Comparison of ENCODE assay signal across 14 cellular contexts in the genomic region with DNA sequence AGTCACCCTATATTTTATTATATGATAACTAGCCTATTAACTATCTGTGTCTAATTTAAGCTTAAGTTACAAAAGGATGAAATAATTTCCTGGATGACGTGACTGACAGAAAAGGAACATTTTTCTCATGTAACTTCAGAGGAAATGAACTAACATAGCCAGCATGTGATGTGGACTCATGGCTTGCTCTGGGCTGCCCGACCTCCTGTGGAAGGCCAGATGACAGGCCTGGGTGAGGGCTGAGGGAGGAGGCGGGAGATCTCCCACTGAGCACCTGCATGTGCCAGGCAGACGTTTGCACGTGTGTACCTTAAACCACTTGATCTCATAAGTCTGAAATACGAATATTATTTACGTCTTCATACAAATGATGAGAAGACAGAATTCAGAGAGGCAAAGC.
DNase-seq lines count a peak whose midpoint lies in the region; ATAC-seq lines count a peak whose summit lies in the region.
"Had no signal": no experiment of that assay in that cellular context is flagged by ENCODE, and none has a peak within 500 bp of the region (broad histone marks: within the 10 kb centered on the region; RNA-seq: fewer than 3 reads in every experiment).

No MANE protein-coding gene starts in this region.

- H3K27ac ChIP-seq in caudate nucleus (ENCODE audit: low read depth, low read length) (peak overlapping the region; percentile 48), right cardiac atrium (ENCODE audit: low read length) (peak overlapping the region; percentile 1), skeletal muscle tissue (ENCODE audit: low read depth, low read length) (peak overlapping the region; percentile 49)

- peak; percentile 53 for DNase-seq in GM03348 (ENCODE audit: low spot score)
- peak in 4 of 61 donors; percentile 17 to 51 (median 36) for DNase-seq in caudate nucleus (lab: John Stamatoyannopoulos, UW)
- DNase-seq in right cardiac atrium: peak; percentile 35 to 76 (median 65)
- no peak for DNase-seq in globus pallidus (ENCODE audit: low spot score)
- no peak for DNase-seq in NCI-H146 (lab: John Stamatoyannopoulos, UW)
- DNase-seq: activated CD4-positive, alpha-beta T cell treated with anti-CD3 and anti-CD28 coated beads for 4 hours; activated effector memory CD4-positive, alpha-beta T cell treated with anti-CD3 and anti-CD28 coated beads, Interleukin-2, amount 50 U/mL, for 16 hours; COR-L47; cortex of kidney; NCI-H82; stimulated activated naive B cell treated with anti-CD40 and anti-IgM and Interleukin-4, amounts not matched to agents 10 μg/mL and 1 μg/mL and 100 μg/mL, for 72 hours had no signal

- H3K4me1 ChIP-seq in right cardiac atrium (ENCODE audit: control insufficient read depth, insufficient read depth, low read length) (peaks cover 8% of the 10 kb centered on the region), skeletal muscle tissue (ENCODE audit: control insufficient read depth in 3 of 3, insufficient read depth in 3 of 3, low read length in 3 of 3) (no peaks in the 10 kb centered on the region)

- WGBS in right cardiac atrium: 49% methylated on average over 7 of the region's 7 CpGs

- intact Hi-C loops in right cardiac atrium (cut with DNase I): no loop called here

- ATAC-seq in right cardiac atrium (peak; percentile 81 to 90), GM21825 (IDR thresholded peaks at IDR 0.05; ENCODE audit: unreplicated experiment) (no peak), HG03521 (IDR thresholded peaks at IDR 0.05; ENCODE audit: unreplicated experiment) (no peak)

- peaks cover 23 to 52% (median 52%) of the 10 kb centered on the region in 3 donors for H3K36me3 ChIP-seq in skeletal muscle tissue (ENCODE audit: control insufficient read depth in 3 of 3, insufficient read depth in 3 of 3, low read length in 3 of 3)

- no peak overlapping the region for H3K9ac ChIP-seq in skeletal muscle tissue (ENCODE audit: low read depth in 1 of 3, low read length in 3 of 3)

- H3K27me3 ChIP-seq in right cardiac atrium (ENCODE audit: control insufficient read depth, insufficient read depth): no peaks in the 10 kb centered on the region
- H3K27me3 ChIP-seq in skeletal muscle tissue (ENCODE audit: control insufficient read depth in 3 of 3, insufficient read depth in 3 of 3, low read length in 3 of 3): no peaks in the 10 kb centered on the region

- H3K9me3 ChIP-seq in right cardiac atrium (ENCODE audit: control insufficient read depth, low read length) (no peaks in the 10 kb centered on the region), skeletal muscle tissue (ENCODE audit: control insufficient read depth in 3 of 3, low read length in 3 of 3) (no peaks in the 10 kb centered on the region)

- no peak overlapping the region for H3K4me3 ChIP-seq in right cardiac atrium (ENCODE audit: low read length)
- H3K4me3 ChIP-seq in skeletal muscle tissue (ENCODE audit: low read length in 3 of 3): no peak overlapping the region

Comparison
In these comparisons a context has a peak if more than half of its experiments do, and no peak if none do; other contexts are left out.
1. DNase-seq: peak in GM03348 (single experiment) and right cardiac atrium (3 of 3); none in globus pallidus (single experiment) and NCI-H146 (single experiment).
2. ATAC-seq: peak in right cardiac atrium (2 of 2); none in GM21825 (single experiment) and HG03521 (single experiment).
3. Peak in every context shown above with its lines, with median percentiles within 50 percentile points of each other: H3K27ac ChIP-seq.